ENCODE assay signal across 8 cellular contexts in the genomic region with DNA sequence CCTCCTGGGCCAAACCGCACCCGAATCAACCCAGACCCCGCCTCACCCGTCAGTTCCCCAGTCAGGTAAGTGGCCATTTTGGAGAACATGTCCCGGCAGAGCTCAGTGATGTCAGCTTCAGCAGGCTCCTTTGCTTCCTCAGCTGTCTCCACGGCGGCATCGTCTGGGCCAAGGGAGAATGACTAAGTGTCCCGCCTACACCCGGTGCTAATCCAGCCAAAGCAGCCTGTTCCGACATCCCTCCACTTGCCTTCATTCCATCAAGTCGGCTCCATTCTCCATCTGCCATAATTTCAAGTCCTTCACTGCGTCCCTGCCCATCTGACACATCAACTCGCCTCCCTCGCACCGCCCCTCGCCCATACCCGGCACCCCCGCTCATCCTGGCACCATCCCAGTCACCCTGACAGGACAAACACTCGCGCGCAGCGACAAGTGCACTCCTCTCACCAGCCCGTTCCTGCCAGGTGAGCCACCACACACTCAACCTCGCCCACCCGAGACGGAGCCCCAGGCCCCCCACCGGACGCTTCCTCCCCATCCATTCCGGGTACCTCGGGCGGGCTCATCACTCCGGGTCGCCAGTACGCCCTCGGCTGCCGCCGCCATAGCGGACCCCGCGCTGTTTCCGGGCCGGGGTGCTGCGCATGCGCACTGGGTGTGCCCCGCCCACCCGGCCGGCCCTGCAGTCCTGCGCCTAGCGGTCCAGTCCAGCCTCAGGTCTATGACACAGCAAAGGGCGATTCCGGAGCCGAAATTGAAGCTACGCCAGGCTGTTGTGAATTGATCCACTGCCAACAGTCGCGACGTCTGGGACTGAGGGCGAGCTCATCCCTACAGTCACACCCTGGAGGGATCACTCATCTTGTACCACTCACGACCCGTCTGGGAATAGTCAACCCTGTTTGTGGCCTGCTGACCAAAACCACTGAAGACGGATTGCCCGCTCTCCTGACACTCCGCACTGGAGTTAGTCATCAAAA. TPM values are rescaled to one million over a fixed set of nuclear protein-coding genes. Genes with fewer than 3 reads are reported as not detected.
DNase-seq lines count a peak whose midpoint lies in the region; ATAC-seq and TF ChIP-seq lines count a peak whose summit lies in the region.

A gene (minus strand): TSS at position 630 of the 983 bp plus-strand sequence. CDS start 21 bp downstream, at position 609.

- H3K9me3 ChIP-seq in HUES48 (ENCODE audit: control insufficient read depth, insufficient read depth, low read length) (no peaks in the 10 kb centered on the region), OCI-LY3 (ENCODE audit: insufficient read depth, low read length) (no peaks in the 10 kb centered on the region), mononuclear cell (ENCODE audit: low read depth, low read length) (no peaks in the 10 kb centered on the region)

- H2AFZ ChIP-seq in OCI-LY3 (ENCODE audit: low read depth, low read length), result peak within 1 kb of the TSS; percentile 89

- H3K36me3 ChIP-seq in HUES48 (ENCODE audit: control insufficient read depth, insufficient read depth, low read length) (peaks cover 29% of the 10 kb centered on the region), OCI-LY3 (replicated peaks; ENCODE audit: low read depth, low read length) (peaks cover 9% of the 10 kb centered on the region)

- H3K4me2 ChIP-seq in OCI-LY3 (ENCODE audit: low read length), result peak within 1 kb of the TSS; percentile 94

- peaks cover 44% of the 10 kb centered on the region for H3K79me2 ChIP-seq in OCI-LY3 (ENCODE audit: low read length)

- peak; percentile 92 for ATAC-seq in GM21381 (IDR thresholded peaks at IDR 0.05; ENCODE audit: unreplicated experiment)

- no TSS peak for BruUV-seq in Calu3 (replicated peaks; lab: Mats Ljungman, UMichigan)

- no peaks in the 10 kb centered on the region for H4K20me1 ChIP-seq in OCI-LY3 (ENCODE audit: insufficient read depth, low read length)

- H3K36me3 Mint-ChIP-seq in Calu3 (ENCODE audit: insufficient read depth, unreplicated experiment), result peaks cover 14% of the 10 kb centered on the region

- peak within 1 kb of the TSS; percentile 95 for H3K4me3 Mint-ChIP-seq in Calu3 (ENCODE audit: low read depth, unreplicated experiment)

- H3K9ac ChIP-seq in HUES48 (ENCODE audit: low read depth, low read length), result peak within 1 kb of the TSS; percentile 58
- peak within 1 kb of the TSS; percentile 95 for H3K9ac ChIP-seq in OCI-LY3 (ENCODE audit: low read length)

- peak within 1 kb of the TSS; percentile 84 for H3K27ac Mint-ChIP-seq in Calu3 (ENCODE audit: unreplicated experiment)

- H3K4me3 ChIP-seq in HUES48 (ENCODE audit: low read depth, low read length), result peak within 1 kb of the TSS; percentile 79
- peak within 1 kb of the TSS; percentile 98 for H3K4me3 ChIP-seq in OCI-LY3 (ENCODE audit: low read length)
- peak within 1 kb of the TSS; percentile 99 for H3K4me3 ChIP-seq in mononuclear cell (ENCODE audit: low read length)

- H3K4me1 Mint-ChIP-seq in Calu3 (ENCODE audit: low read depth, unreplicated experiment), result peaks cover 9% of the 10 kb centered on the region

- DNase-seq in Calu3 (peak; percentile 89), activated T-cell treated with anti-CD3 and anti-CD28 coated beads for 24 hours (ENCODE audit: low read depth) (peak; percentile 84), epidermal melanocyte (ENCODE audit: insufficient read length, low spot score) (peak; percentile 98)
- DNase-seq in stimulated activated CD8-positive, alpha-beta memory T cell treated with anti-CD3 and anti-CD28 coated beads, Interleukin-2, amount 100 ng/mL, for 48 hours (ENCODE audit: low read depth in 2 of 2), result peak; percentile 83

- intact Hi-C loops in Calu3 (cut with micrococcal nuclease; ENCODE audit: unreplicated experiment), result no loop called here

- TF ChIP-seq CTCF in Calu3 (IDR thresholded peaks at IDR 0.05; ENCODE audit: unreplicated experiment) (no peak), OCI-LY3 (IDR thresholded peaks at IDR 0.05; ENCODE audit: low read depth, low read length) (no peak)

- CTCF ChIA-PET in Calu3 (lab: Charles Lee), result interaction anchor here (0.7 kb wide), 1 partner anchor 196 kb away, joined by 3 read pairs; no protein-coding TSS in a partner anchor

- H3K27ac ChIP-seq in HUES48 (ENCODE audit: low read depth, low read length), result peak within 1 kb of the TSS; percentile 79
- H3K27ac ChIP-seq in OCI-LY3 (ENCODE audit: low read length), result peak within 1 kb of the TSS; percentile 65

- H3K9me3 Mint-ChIP-seq in Calu3 (ENCODE audit: low read depth, unreplicated experiment), result no peaks in the 10 kb centered on the region

- H3K27me3 ChIP-seq in HUES48 (ENCODE audit: control insufficient read depth, insufficient read depth, low read length) (no peaks in the 10 kb centered on the region), OCI-LY3 (ENCODE audit: low read depth, low read length) (no peaks in the 10 kb centered on the region), mononuclear cell (ENCODE audit: insufficient read depth, low read length) (no peaks in the 10 kb centered on the region)

- peaks cover 2% of the 10 kb centered on the region for H3K27me3 Mint-ChIP-seq in Calu3 (ENCODE audit: unreplicated experiment)

- H3K4me1 ChIP-seq in HUES48 (ENCODE audit: control insufficient read depth, insufficient read depth, low read length), result peaks cover 10% of the 10 kb centered on the region
- peaks cover 23% of the 10 kb centered on the region for H3K4me1 ChIP-seq in OCI-LY3 (ENCODE audit: low read length)
- H3K4me1 ChIP-seq in mononuclear cell (ENCODE audit: insufficient read depth, low read length), result peaks cover 67% of the 10 kb centered on the region

RNA-seq across cellular contexts. Expression of the gene that starts here (rescaled TPM):
- 19.4 TPM in 2 replicates for total RNA-seq in Calu3 (2022)
- 58.0 TPM for total RNA-seq in mononuclear cell

Comparison
In these comparisons a context has a peak if more than half of its experiments do, and no peak if none do; other contexts are left out.
1. Peak in every context shown above with its lines: DNase-seq, ATAC-seq, H3K4me3 ChIP-seq and H3K27ac ChIP-seq.